Comparison of ENCODE assay signal across 28 cellular contexts in the genomic region with DNA sequence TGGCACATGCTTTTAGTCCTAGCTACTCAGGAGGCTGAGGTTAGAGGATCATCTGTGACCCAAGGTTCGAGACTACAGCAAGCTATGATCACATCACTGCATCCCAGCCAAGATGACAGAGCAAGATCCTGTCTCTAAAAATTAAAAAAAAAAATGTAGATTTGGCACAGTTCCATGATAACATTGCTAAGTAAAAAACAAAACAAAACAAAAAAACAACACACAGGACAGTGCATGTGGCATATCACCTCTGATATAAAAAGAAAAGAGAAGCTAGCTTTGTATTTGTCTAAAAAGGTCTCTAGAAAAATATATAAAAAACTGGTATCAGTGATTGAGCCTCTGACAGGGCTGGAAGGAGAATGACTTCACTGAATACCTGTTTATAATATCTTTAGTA.
"Had no signal": no experiment of that assay in that cellular context is flagged by ENCODE, and none has a peak within 500 bp of the region (broad histone marks: within the 10 kb centered on the region; RNA-seq: fewer than 3 reads in every experiment).

No MANE protein-coding gene starts in this region.

- H3K9me3 Mint-ChIP-seq: activated CD4-positive, alpha-beta memory T cell treated with anti-CD3 and anti-CD28 coated beads for 36 hours; activated CD4-positive, alpha-beta T cell treated with anti-CD3 and anti-CD28 coated beads, Interleukin-2, amount 10 ng/mL, durations not matched to agents 24 days and 14 days; activated naive CD4-positive, alpha-beta T cell treated with anti-CD3 and anti-CD28 coated beads, Interleukin-2, amount 10 ng/mL, durations not matched to agents 7 days and 5 days; activated T-cell treated with anti-CD3 and anti-CD28 coated beads, Interleukin-2, amount 50 U/mL, for 24 hours; dendritic cell treated with granulocyte-macrophage colony-stimulating factor and Interleukin-4, amounts not matched to agents 40 ng/mL and 50 ng/mL, for 4 days; naive B cell had no signal

- ATAC-seq: esophagus mucosa; foreskin keratinocyte; heart left ventricle; left colon; right lobe of liver; stimulated activated naive CD8-positive, alpha-beta T cell treated with anti-CD3 and anti-CD28 coated beads, Interleukin-15, Interleukin-2, amounts not matched to agents 100 U/mL and 50 U/mL, for 24 hours had no signal

- DNase-seq: activated CD4-positive, alpha-beta memory T cell treated with anti-CD3 and anti-CD28 coated beads for 36 hours; activated CD4-positive, alpha-beta T cell treated with anti-CD3 and anti-CD28 coated beads, Interleukin-2, amount 10 ng/mL, durations not matched to agents 24 days and 14 days; activated CD4-positive, CD25-positive, alpha-beta regulatory T cell treated with anti-CD3 and anti-CD28 coated beads, Interleukin-2, amount 50 U/mL, for 72 hours; activated CD8-positive, alpha-beta memory T cell treated with anti-CD3 and anti-CD28 coated beads, Interleukin-2, amount 50 U/mL, for 48 hours; activated gamma-delta T cell; activated naive CD4-positive, alpha-beta T cell treated with anti-CD3 and anti-CD28 coated beads, Interleukin-2, amount 10 ng/mL, durations not matched to agents 7 days and 5 days; activated T-cell treated with anti-CD3 and anti-CD28 coated beads, Interleukin-2, amount 50 U/mL, for 24 hours; amniotic stem cell; brain microvascular endothelial cell; caudate nucleus; effector CD8-positive, alpha-beta T cell; foreskin keratinocyte; heart left ventricle; hypothalamus; kidney; left colon; mammary epithelial cell; naive B cell; right lobe of liver; stimulated activated CD4-positive, alpha-beta T cell treated with anti-CD3 and anti-CD28 coated beads, Interleukin-12 subunit alpha, Interleukin-12 subunit beta, amount 100 ng/mL, for 4 hours; stimulated activated CD4-positive, alpha-beta T cell treated with anti-CD3 and anti-CD28 coated beads, Interleukin-4, amount 100 ng/mL, for 1 hour; stimulated activated naive CD8-positive, alpha-beta T cell treated with anti-CD3 and anti-CD28 coated beads, Interleukin-15, Interleukin-2, amounts not matched to agents 100 U/mL and 50 U/mL, for 24 hours; T-helper 9 cell; testis; transverse colon had no signal

- H3K27me3 ChIP-seq: brain microvascular endothelial cell, foreskin keratinocyte, heart left ventricle, right lobe of liver, testis, transverse colon had no signal

- H3K4me3 ChIP-seq: heart left ventricle, right lobe of liver, testis, transverse colon had no signal

- H3K9me3 ChIP-seq: heart left ventricle, right lobe of liver, testis, transverse colon had no signal

- H3K36me3 Mint-ChIP-seq: activated CD4-positive, alpha-beta memory T cell treated with anti-CD3 and anti-CD28 coated beads for 36 hours; immature natural killer cell had no signal

- H3K36me3 ChIP-seq: brain microvascular endothelial cell, heart left ventricle, right lobe of liver, transverse colon had no signal

- H3K27ac ChIP-seq: brain microvascular endothelial cell, foreskin keratinocyte, heart left ventricle, right lobe of liver, testis, transverse colon had no signal

- H3K27ac Mint-ChIP-seq: activated CD4-positive, alpha-beta memory T cell treated with anti-CD3 and anti-CD28 coated beads for 36 hours; activated CD4-positive, alpha-beta T cell treated with anti-CD3 and anti-CD28 coated beads, Interleukin-2, amount 10 ng/mL, durations not matched to agents 24 days and 14 days; activated naive CD4-positive, alpha-beta T cell treated with anti-CD3 and anti-CD28 coated beads, Interleukin-2, amount 10 ng/mL, durations not matched to agents 7 days and 5 days; activated T-cell treated with anti-CD3 and anti-CD28 coated beads, Interleukin-2, amount 50 U/mL, for 24 hours; dendritic cell treated with granulocyte-macrophage colony-stimulating factor and Interleukin-4, amounts not matched to agents 40 ng/mL and 50 ng/mL, for 4 days had no signal

- H3K4me1 ChIP-seq: right lobe of liver, testis had no signal

- H3K4me3 Mint-ChIP-seq: activated CD4-positive, alpha-beta memory T cell treated with anti-CD3 and anti-CD28 coated beads for 36 hours; activated CD4-positive, alpha-beta T cell treated with anti-CD3 and anti-CD28 coated beads, Interleukin-2, amount 10 ng/mL, durations not matched to agents 24 days and 14 days; activated naive CD4-positive, alpha-beta T cell treated with anti-CD3 and anti-CD28 coated beads, Interleukin-2, amount 10 ng/mL, durations not matched to agents 7 days and 5 days; activated T-cell treated with anti-CD3 and anti-CD28 coated beads, Interleukin-2, amount 50 U/mL, for 24 hours; dendritic cell treated with granulocyte-macrophage colony-stimulating factor and Interleukin-4, amounts not matched to agents 40 ng/mL and 50 ng/mL, for 4 days; immature natural killer cell; naive B cell had no signal

- H3K27me3 Mint-ChIP-seq: activated CD4-positive, alpha-beta memory T cell treated with anti-CD3 and anti-CD28 coated beads for 36 hours; activated CD4-positive, alpha-beta T cell treated with anti-CD3 and anti-CD28 coated beads, Interleukin-2, amount 10 ng/mL, durations not matched to agents 24 days and 14 days; activated naive CD4-positive, alpha-beta T cell treated with anti-CD3 and anti-CD28 coated beads, Interleukin-2, amount 10 ng/mL, durations not matched to agents 7 days and 5 days; activated T-cell treated with anti-CD3 and anti-CD28 coated beads, Interleukin-2, amount 50 U/mL, for 24 hours; dendritic cell treated with granulocyte-macrophage colony-stimulating factor and Interleukin-4, amounts not matched to agents 40 ng/mL and 50 ng/mL, for 4 days; naive B cell had no signal
